In the genomic region with DNA sequence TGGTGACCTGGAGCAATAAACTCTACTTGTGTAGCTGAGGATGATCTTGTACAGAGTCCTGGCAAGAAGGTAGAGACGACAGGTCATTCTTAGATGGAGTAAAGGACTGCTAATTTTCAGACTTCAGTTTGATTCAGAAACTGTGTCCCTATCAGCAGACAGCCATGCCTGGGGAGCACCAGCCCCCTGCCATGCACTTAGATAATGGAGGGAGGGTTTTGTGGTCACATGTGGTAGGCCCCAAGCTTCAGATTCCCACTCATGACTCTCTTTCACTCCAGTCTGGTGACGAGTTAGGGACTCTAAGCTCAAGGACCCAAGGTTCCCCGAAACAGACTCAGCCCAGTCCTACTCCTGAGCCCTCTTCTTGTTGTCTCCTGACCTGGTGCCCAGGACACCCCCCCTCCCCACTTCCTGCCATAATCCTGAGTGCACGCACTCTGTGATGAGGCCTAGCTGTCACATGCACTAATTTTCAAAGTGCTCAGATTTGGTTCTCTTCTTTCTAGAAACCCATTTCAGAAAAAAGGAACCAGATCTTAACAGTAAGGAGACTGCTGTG, we compare ENCODE assay signal across 18 cellular contexts. TPM values are rescaled to one million over a fixed set of nuclear protein-coding genes. Genes with fewer than 3 reads are reported as not detected.
DNase-seq lines count a peak whose midpoint lies in the region; ATAC-seq lines count a peak whose summit lies in the region.
"Had no signal": no experiment of that assay in that cellular context is flagged by ENCODE, and none has a peak within 500 bp of the region (broad histone marks: within the 10 kb centered on the region; RNA-seq: fewer than 3 reads in every experiment).

No MANE protein-coding gene starts in this region.

- peaks cover 9% of the 10 kb centered on the region for H3K27me3 Mint-ChIP-seq in activated naive CD4-positive, alpha-beta T cell treated with anti-CD3 and anti-CD28 coated beads, Interleukin-2, amount 10 ng/mL, durations not matched to agents 7 days and 5 days
- H3K27me3 Mint-ChIP-seq in activated CD8-positive, alpha-beta T cell treated with anti-CD3 and anti-CD28 coated beads, Interleukin-2, amount 10 ng/mL, durations not matched to agents 7 days and 5 days (ENCODE audit: low read depth), result peaks cover 36% of the 10 kb centered on the region
- no peaks in the 10 kb centered on the region for H3K27me3 Mint-ChIP-seq in stimulated activated memory B cell treated with anti-CD40 and anti-IgM and Interleukin-4, amounts not matched to agents 10 μg/mL and 1 μg/mL and 100 μg/mL, for 72 hours

- no peaks in the 10 kb centered on the region for H3K36me3 ChIP-seq in KOPT-K1 (ENCODE audit: insufficient read depth, low read length)
- H3K36me3 ChIP-seq: lower lobe of right lung, uterus had no signal

- H3K4me3 Mint-ChIP-seq in activated naive CD4-positive, alpha-beta T cell treated with anti-CD3 and anti-CD28 coated beads, Interleukin-2, amount 10 ng/mL, durations not matched to agents 7 days and 5 days, result no peak overlapping the region
- no peak overlapping the region for H3K4me3 Mint-ChIP-seq in activated CD8-positive, alpha-beta T cell treated with anti-CD3 and anti-CD28 coated beads, Interleukin-2, amount 10 ng/mL, durations not matched to agents 7 days and 5 days
- no peak overlapping the region for H3K4me3 Mint-ChIP-seq in stimulated activated memory B cell treated with anti-CD40 and anti-IgM and Interleukin-4, amounts not matched to agents 10 μg/mL and 1 μg/mL and 100 μg/mL, for 72 hours
- H3K4me3 Mint-ChIP-seq: effector memory CD8-positive, alpha-beta T cell; immature natural killer cell had no signal

- peak; percentile 9 for ATAC-seq in activated CD8-positive, alpha-beta T cell treated with anti-CD3 and anti-CD28 coated beads, Interleukin-2, amount 10 ng/mL, durations not matched to agents 7 days and 5 days
- no peak for ATAC-seq in stimulated activated memory B cell treated with anti-CD40 and anti-IgM and Interleukin-4, amounts not matched to agents 10 μg/mL and 1 μg/mL and 100 μg/mL, for 72 hours
- ATAC-seq in HG02970 (IDR thresholded peaks at IDR 0.05; ENCODE audit: low FRiP score, unreplicated experiment), result no peak
- ATAC-seq: effector memory CD8-positive, alpha-beta T cell; lower lobe of right lung had no signal

- POLR2A ChIA-PET in activated CD8-positive, alpha-beta T cell treated with anti-CD3 and anti-CD28 coated beads, Interleukin-2, amount 10 ng/mL, durations not matched to agents 7 days and 5 days (lab: Charles Lee), result no interaction called here

- H3K27ac ChIP-seq in KOPT-K1 (ENCODE audit: low read depth, low read length, poor library complexity, severe bottlenecking), result peak overlapping the region; percentile 39
- H3K27ac ChIP-seq: lower lobe of right lung, uterus had no signal

- H3K9me3 Mint-ChIP-seq in activated naive CD4-positive, alpha-beta T cell treated with anti-CD3 and anti-CD28 coated beads, Interleukin-2, amount 10 ng/mL, durations not matched to agents 7 days and 5 days, result no peaks in the 10 kb centered on the region
- no peaks in the 10 kb centered on the region for H3K9me3 Mint-ChIP-seq in activated CD8-positive, alpha-beta T cell treated with anti-CD3 and anti-CD28 coated beads, Interleukin-2, amount 10 ng/mL, durations not matched to agents 7 days and 5 days (ENCODE audit: insufficient read depth)
- no peaks in the 10 kb centered on the region for H3K9me3 Mint-ChIP-seq in stimulated activated memory B cell treated with anti-CD40 and anti-IgM and Interleukin-4, amounts not matched to agents 10 μg/mL and 1 μg/mL and 100 μg/mL, for 72 hours
- H3K9me3 Mint-ChIP-seq: effector memory CD8-positive, alpha-beta T cell; immature natural killer cell had no signal

- H3K4me1 Mint-ChIP-seq in activated naive CD4-positive, alpha-beta T cell treated with anti-CD3 and anti-CD28 coated beads, Interleukin-2, amount 10 ng/mL, durations not matched to agents 7 days and 5 days, result peaks cover 61% of the 10 kb centered on the region
- peaks cover 58% of the 10 kb centered on the region for H3K4me1 Mint-ChIP-seq in activated CD8-positive, alpha-beta T cell treated with anti-CD3 and anti-CD28 coated beads, Interleukin-2, amount 10 ng/mL, durations not matched to agents 7 days and 5 days (ENCODE audit: low read depth)
- H3K4me1 Mint-ChIP-seq in stimulated activated memory B cell treated with anti-CD40 and anti-IgM and Interleukin-4, amounts not matched to agents 10 μg/mL and 1 μg/mL and 100 μg/mL, for 72 hours, result peaks cover 49% of the 10 kb centered on the region

- H3K27ac Mint-ChIP-seq in activated naive CD4-positive, alpha-beta T cell treated with anti-CD3 and anti-CD28 coated beads, Interleukin-2, amount 10 ng/mL, durations not matched to agents 7 days and 5 days, result no peak overlapping the region
- no peak overlapping the region for H3K27ac Mint-ChIP-seq in activated CD8-positive, alpha-beta T cell treated with anti-CD3 and anti-CD28 coated beads, Interleukin-2, amount 10 ng/mL, durations not matched to agents 7 days and 5 days
- H3K27ac Mint-ChIP-seq in stimulated activated memory B cell treated with anti-CD40 and anti-IgM and Interleukin-4, amounts not matched to agents 10 μg/mL and 1 μg/mL and 100 μg/mL, for 72 hours, result peak overlapping the region; percentile 57
- H3K27ac Mint-ChIP-seq: immature natural killer cell had no signal

- H3K9me3 ChIP-seq in KOPT-K1 (ENCODE audit: insufficient read depth, low read length, poor library complexity, severe bottlenecking), result no peaks in the 10 kb centered on the region
- H3K9me3 ChIP-seq: lower lobe of right lung, uterus had no signal

- peak; percentile 43 for DNase-seq in activated naive CD4-positive, alpha-beta T cell treated with anti-CD3 and anti-CD28 coated beads, Interleukin-2, amount 10 ng/mL, durations not matched to agents 7 days and 5 days
- no peak for DNase-seq in activated naive CD4-positive, alpha-beta T cell (lab: John Stamatoyannopoulos, UW)
- DNase-seq in activated CD8-positive, alpha-beta T cell treated with anti-CD3 and anti-CD28 coated beads, Interleukin-2, amount 10 ng/mL, durations not matched to agents 7 days and 5 days, result peak; percentile 22
- DNase-seq in superior temporal gyrus (ENCODE audit: extremely low spot score), result no peak
- DNase-seq in GOT3 (lab: John Stamatoyannopoulos, UW), result no peak
- DNase-seq: activated effector memory CD4-positive, alpha-beta T cell treated with anti-CD3 and anti-CD28 coated beads, Interleukin-2, amount 50 U/mL, for 16 hours; anterior cingulate cortex; effector memory CD8-positive, alpha-beta T cell; immature natural killer cell; lower lobe of right lung; NCI-H1694; RPMI8226; stimulated activated CD4-positive, alpha-beta T cell treated with anti-CD3 and anti-CD28 coated beads, Interleukin-1b, Interleukin-23, amount 100 ng/mL, for 48 hours; SW 1271; uterus had no signal

- CTCF ChIA-PET in activated naive CD4-positive, alpha-beta T cell treated with anti-CD3 and anti-CD28 coated beads, Interleukin-2, amount 10 ng/mL, durations not matched to agents 7 days and 5 days (lab: Charles Lee), result interaction anchor here (1.0 to 1.2 kb wide), 3 partner anchors 9 to 11 kb away, joined by 3 to 4 read pairs (median 3); a partner anchor contains a TSS
- CTCF ChIA-PET in activated CD8-positive, alpha-beta T cell treated with anti-CD3 and anti-CD28 coated beads, Interleukin-2, amount 10 ng/mL, durations not matched to agents 7 days and 5 days (lab: Charles Lee), result interaction anchor here (1.1 to 1.4 kb wide), 2 partner anchors 31 to 97 kb away, joined by 4 read pairs; no protein-coding TSS in a partner anchor

- H3K36me3 Mint-ChIP-seq in activated naive CD4-positive, alpha-beta T cell treated with anti-CD3 and anti-CD28 coated beads, Interleukin-2, amount 10 ng/mL, durations not matched to agents 7 days and 5 days, result no peaks in the 10 kb centered on the region
- H3K36me3 Mint-ChIP-seq in activated CD8-positive, alpha-beta T cell treated with anti-CD3 and anti-CD28 coated beads, Interleukin-2, amount 10 ng/mL, durations not matched to agents 7 days and 5 days (ENCODE audit: low read depth), result no peaks in the 10 kb centered on the region
- H3K36me3 Mint-ChIP-seq in stimulated activated memory B cell treated with anti-CD40 and anti-IgM and Interleukin-4, amounts not matched to agents 10 μg/mL and 1 μg/mL and 100 μg/mL, for 72 hours, result no peaks in the 10 kb centered on the region
- H3K36me3 Mint-ChIP-seq: immature natural killer cell had no signal

RNA-seq across cellular contexts. Expression of a gene that starts 10.3 kb away (rescaled TPM):
- 10 to 100 TPM; 11.9 to 12.3 TPM for total RNA-seq in activated CD8-positive, alpha-beta T cell treated with anti-CD3 and anti-CD28 coated beads, Interleukin-2, amount 10 ng/mL, durations not matched to agents 7 days and 5 days

Comparison
In these comparisons a context has a peak if more than half of its experiments do, and no peak if none do; other contexts are left out.
1. DNase-seq: peak in activated naive CD4-positive, alpha-beta T cell treated with anti-CD3 and anti-CD28 coated beads, Interleukin-2, amount 10 ng/mL, durations not matched to agents 7 days and 5 days (single experiment) and activated CD8-positive, alpha-beta T cell treated with anti-CD3 and anti-CD28 coated beads, Interleukin-2, amount 10 ng/mL, durations not matched to agents 7 days and 5 days (single experiment); none in activated naive CD4-positive, alpha-beta T cell (0 of 4), superior temporal gyrus (single experiment) and GOT3 (single experiment).